In genomic region chr7:26508481-26508880, GRCh38 we compare ENCODE assay signal across 15 cellular contexts.
DNase-seq lines count a peak whose midpoint lies in the region; ATAC-seq and TF ChIP-seq lines count a peak whose summit lies in the region.
"Had no signal": no experiment of that assay in that cellular context is flagged by ENCODE, and none has a peak within 500 bp of the region (broad histone marks: within the 10 kb centered on the region; RNA-seq: fewer than 3 reads in every experiment).

No MANE protein-coding gene starts in this region.

- H3K27ac Mint-ChIP-seq in activated T-cell treated with anti-CD3 and anti-CD28 coated beads, Interleukin-2, amount 50 U/mL, for 72 hours = no peak overlapping the region
- H3K27ac Mint-ChIP-seq: activated naive CD4-positive, alpha-beta T cell treated with anti-CD3 and anti-CD28 coated beads, Interleukin-2, amount 10 ng/mL, durations not matched to agents 7 days and 5 days; stimulated activated memory B cell treated with anti-CD40 and anti-IgM and Interleukin-4, amounts not matched to agents 10 μg/mL and 1 μg/mL and 100 μg/mL, for 72 hours had no signal

- no peak for TF ChIP-seq CTCF in adrenal gland (IDR thresholded peaks at IDR 0.05)
- no peak for TF ChIP-seq CTCF in GM13976 (IDR thresholded peaks at IDR 0.05; ENCODE audit: borderline replicate concordance, control extremely low read depth, extremely low read depth, insufficient read depth, missing control alignments)

- H2BK5ac ChIP-seq in neuronal stem cell (ENCODE audit: low read length) = no peak overlapping the region

- H3K27me3 ChIP-seq in neuronal stem cell (ENCODE audit: control insufficient read depth in 3 of 3, insufficient read depth in 3 of 3, low read depth in 1 of 3, low read length in 3 of 3) = peaks cover 0 to 7% (median 0%) of the 10 kb centered on the region in 3 experiments
- no peaks in the 10 kb centered on the region for H3K27me3 ChIP-seq in adrenal gland

- H3K27me3 Mint-ChIP-seq in activated T-cell treated with anti-CD3 and anti-CD28 coated beads, Interleukin-2, amount 50 U/mL, for 72 hours (ENCODE audit: low read depth) = no peaks in the 10 kb centered on the region

- peak; percentile 80 for DNase-seq in NCI-H345 (lab: John Stamatoyannopoulos, UW)
- DNase-seq in SW480 (ENCODE audit: low spot score) = peak; percentile 78
- DNase-seq in neuronal stem cell (ENCODE audit: low spot score) = no peak
- DNase-seq in activated T-cell treated with anti-CD3 and anti-CD28 coated beads, Interleukin-2, amount 50 U/mL, for 72 hours = no peak
- DNase-seq in adrenal gland = no peak
- DNase-seq in GM13976 (ENCODE audit: low spot score) = no peak
- DNase-seq: activated CD4-positive, alpha-beta T cell treated with anti-CD3 and anti-CD28 coated beads, Interleukin-2, amount 50 U/mL, for 1 hour; activated naive CD4-positive, alpha-beta T cell treated with anti-CD3 and anti-CD28 coated beads, Interleukin-2, amount 10 ng/mL, durations not matched to agents 7 days and 5 days; activated T-cell treated with anti-CD3 and anti-CD28 coated beads for 4 hours; KBM-7; tibial artery had no signal

- no peaks in the 10 kb centered on the region for H3K4me1 Mint-ChIP-seq in activated T-cell treated with anti-CD3 and anti-CD28 coated beads, Interleukin-2, amount 50 U/mL, for 72 hours (ENCODE audit: low read depth)
- H3K4me1 Mint-ChIP-seq: activated naive CD4-positive, alpha-beta T cell treated with anti-CD3 and anti-CD28 coated beads, Interleukin-2, amount 10 ng/mL, durations not matched to agents 7 days and 5 days; stimulated activated memory B cell treated with anti-CD40 and anti-IgM and Interleukin-4, amounts not matched to agents 10 μg/mL and 1 μg/mL and 100 μg/mL, for 72 hours had no signal

- no peak overlapping the region for H4K91ac ChIP-seq in neuronal stem cell (ENCODE audit: low read depth, low read length, poor library complexity)

- in situ Hi-C loops in GM13976 (cut with MboI; ENCODE audit: low sequenced_read_pairs, unreplicated experiment) = loop anchor here (25.0 kb wide), 3 partner anchors 421 to 654 kb away; partner anchors contain the start of genes HOXA10, HOXA3, HOXA7 and HOXA9

- H3K27ac ChIP-seq in neuronal stem cell (replicated peaks; ENCODE audit: low read length) = no peak overlapping the region
- no peak overlapping the region for H3K27ac ChIP-seq in adrenal gland
- H3K27ac ChIP-seq: prostate gland, tibial artery had no signal

- peak; percentile 21; the same call in 1 of the 2 replicates for TF ChIP-seq EP300 in Ishikawa (IDR thresholded peaks at IDR 0.05; ENCODE audit: borderline replicate concordance)

- H4K8ac ChIP-seq in neuronal stem cell (ENCODE audit: low read depth, low read length) = no peak overlapping the region

- H3K9ac ChIP-seq in neuronal stem cell (ENCODE audit: low read depth, low read length, poor library complexity) = no peak overlapping the region

- H2AFZ ChIP-seq in neuronal stem cell (ENCODE audit: low read length) = peak overlapping the region; percentile 26

- no peak for TF ChIP-seq POLR2A in adrenal gland (IDR thresholded peaks at IDR 0.05)

- TF ChIP-seq RAD21 in Ishikawa (IDR thresholded peaks at IDR 0.05; ENCODE audit: low read depth) = no peak

- H3K4ac ChIP-seq in neuronal stem cell (ENCODE audit: low read length) = no peak overlapping the region

- no peak for ATAC-seq in activated T-cell treated with anti-CD3 and anti-CD28 coated beads, Interleukin-2, amount 50 U/mL, for 72 hours (replicated peaks in 1 of 2)
- no peak for ATAC-seq in GM18502 (IDR thresholded peaks at IDR 0.05; ENCODE audit: poor library complexity, unreplicated experiment)
- ATAC-seq: stimulated activated memory B cell treated with anti-CD40 and anti-IgM and Interleukin-4, amounts not matched to agents 10 μg/mL and 1 μg/mL and 100 μg/mL, for 72 hours had no signal

- peaks cover 3 to 12% of the 10 kb centered on the region in 2 donors for H3K4me1 ChIP-seq in neuronal stem cell (ENCODE audit: control insufficient read depth in 2 of 2, insufficient read depth in 1 of 2, low read depth in 1 of 2, low read length in 2 of 2)
- no peaks in the 10 kb centered on the region for H3K4me1 ChIP-seq in adrenal gland (replicated peaks in 1 of 2)
- H3K4me1 ChIP-seq: prostate gland, tibial artery had no signal

- H2BK15ac ChIP-seq in neuronal stem cell (ENCODE audit: low read length) = no peak overlapping the region

- H3K18ac ChIP-seq in neuronal stem cell (ENCODE audit: low read length) = peak overlapping the region; percentile 7

- no peaks in the 10 kb centered on the region for H3K9me3 Mint-ChIP-seq in activated T-cell treated with anti-CD3 and anti-CD28 coated beads, Interleukin-2, amount 50 U/mL, for 72 hours
- H3K9me3 Mint-ChIP-seq: activated naive CD4-positive, alpha-beta T cell treated with anti-CD3 and anti-CD28 coated beads, Interleukin-2, amount 10 ng/mL, durations not matched to agents 7 days and 5 days; stimulated activated memory B cell treated with anti-CD40 and anti-IgM and Interleukin-4, amounts not matched to agents 10 μg/mL and 1 μg/mL and 100 μg/mL, for 72 hours had no signal

- H3K4me3 Mint-ChIP-seq in activated T-cell treated with anti-CD3 and anti-CD28 coated beads, Interleukin-2, amount 50 U/mL, for 72 hours = no peak overlapping the region
- H3K4me3 Mint-ChIP-seq: activated naive CD4-positive, alpha-beta T cell treated with anti-CD3 and anti-CD28 coated beads, Interleukin-2, amount 10 ng/mL, durations not matched to agents 7 days and 5 days; stimulated activated memory B cell treated with anti-CD40 and anti-IgM and Interleukin-4, amounts not matched to agents 10 μg/mL and 1 μg/mL and 100 μg/mL, for 72 hours had no signal

- H3K4me3 ChIP-seq in neuronal stem cell (ENCODE audit: low read length in 2 of 2) = no peak overlapping the region
- H3K4me3 ChIP-seq in adrenal gland = no peak overlapping the region
- H3K4me3 ChIP-seq: prostate gland, tibial artery had no signal

- no peaks in the 10 kb centered on the region for H3K9me3 ChIP-seq in neuronal stem cell (replicated peaks in 1 of 2; ENCODE audit: control insufficient read depth in 2 of 2, insufficient read depth in 1 of 2, low read depth in 1 of 2, low read length in 2 of 2)
- H3K9me3 ChIP-seq in adrenal gland (replicated peaks in 1 of 3) = no peaks in the 10 kb centered on the region
- H3K9me3 ChIP-seq: prostate gland, tibial artery had no signal

- H3K36me3 Mint-ChIP-seq in activated T-cell treated with anti-CD3 and anti-CD28 coated beads, Interleukin-2, amount 50 U/mL, for 72 hours (ENCODE audit: insufficient read depth in 2 of 2) = no peaks in the 10 kb centered on the region
- H3K36me3 Mint-ChIP-seq: activated naive CD4-positive, alpha-beta T cell treated with anti-CD3 and anti-CD28 coated beads, Interleukin-2, amount 10 ng/mL, durations not matched to agents 7 days and 5 days; stimulated activated memory B cell treated with anti-CD40 and anti-IgM and Interleukin-4, amounts not matched to agents 10 μg/mL and 1 μg/mL and 100 μg/mL, for 72 hours had no signal

- WGBS in neuronal stem cell (ENCODE audit: extremely low coverage in 2 of 2, insufficient read length in 2 of 2, insufficient replicate concordance in 1 of 2), 2 donors = no CpG with 5 or more reads among the region's 8 CpGs
- WGBS in adrenal gland, 4 donors = 81 to 88% (median 85%) methylated on average over 8 of the region's 8 CpGs

- H2AK5ac ChIP-seq in neuronal stem cell (ENCODE audit: low read depth, low read length) = peak overlapping the region; percentile 5

- no peaks in the 10 kb centered on the region for H3K79me1 ChIP-seq in neuronal stem cell (ENCODE audit: low read depth, low read length)

- H3K23ac ChIP-seq in neuronal stem cell (ENCODE audit: low read depth, low read length, poor library complexity) = no peak overlapping the region

- H2BK12ac ChIP-seq in neuronal stem cell (ENCODE audit: low read length) = no peak overlapping the region

- no peaks in the 10 kb centered on the region for H3K36me3 ChIP-seq in neuronal stem cell (replicated peaks in 1 of 2; ENCODE audit: control insufficient read depth in 2 of 2, insufficient read depth in 2 of 2, low read length in 2 of 2)
- H3K36me3 ChIP-seq in adrenal gland (replicated peaks in 1 of 2) = no peaks in the 10 kb centered on the region
- H3K36me3 ChIP-seq: prostate gland, tibial artery had no signal

- H3K14ac ChIP-seq in neuronal stem cell (ENCODE audit: low read length) = no peak overlapping the region

- no peak overlapping the region for H2BK120ac ChIP-seq in neuronal stem cell (ENCODE audit: low read depth, low read length)

- intact Hi-C loops in adrenal gland (cut with DNase I) = no loop called here

- no peak overlapping the region for H3K4me2 ChIP-seq in neuronal stem cell (ENCODE audit: insufficient read depth, low read length, poor library complexity, severe bottlenecking)

TF ChIP-seq in Ishikawa, 13 proteins besides CTCF, POLR2A, EP300 and RAD21:
- no peak for TF ChIP-seq TAF1 (IDR thresholded peaks at IDR 0.05; ENCODE audit: low read depth)
- 0 out of 2 replicates have a peak, but pooled peaks have one; percentile 59 for TF ChIP-seq TCF12 (IDR thresholded peaks at IDR 0.05; ENCODE audit: low read depth)
TF ChIP-seq in Ishikawa: peak in this region for 1.

Comparison
In these comparisons a context has a peak if more than half of its experiments do, and no peak if none do; other contexts are left out.
1. DNase-seq: peak in NCI-H345 (single experiment) and SW480 (single experiment); none in neuronal stem cell (single experiment), activated T-cell treated with anti-CD3 and anti-CD28 coated beads, Interleukin-2, amount 50 U/mL, for 72 hours (0 of 2), adrenal gland (0 of 7) and GM13976 (single experiment).